Comparison of ENCODE assay signal across 7 cellular contexts in genomic region chr15:88622605-88622975, GRCh38. TPM values are rescaled to one million over a fixed set of nuclear protein-coding genes. Genes with fewer than 3 reads are reported as not detected.
A peak's percentile ranks its signal among the peaks of the same experiment; 100 is the strongest.
DNase-seq lines count a peak whose midpoint lies in the region; ATAC-seq and TF ChIP-seq lines count a peak whose summit lies in the region.

No MANE protein-coding gene starts in this region.

- peak overlapping the region; percentile 91 for H3K27ac Mint-ChIP-seq in WTC11
- peak overlapping the region; percentile 98 to 99 for H3K27ac Mint-ChIP-seq in stimulated activated naive CD8-positive, alpha-beta T cell treated with anti-CD3 and anti-CD28 coated beads, Interleukin-15, amount 100 ng/mL, for 72 hours

- peak overlapping the region; percentile 79 for H3K4me3 Mint-ChIP-seq in WTC11
- H3K4me3 Mint-ChIP-seq in stimulated activated naive CD8-positive, alpha-beta T cell treated with anti-CD3 and anti-CD28 coated beads, Interleukin-15, amount 100 ng/mL, for 72 hours = peak overlapping the region; percentile 90 to 98

- H3K4me1 Mint-ChIP-seq in WTC11 = peaks cover 72% of the 10 kb centered on the region
- H3K4me1 Mint-ChIP-seq in stimulated activated naive CD8-positive, alpha-beta T cell treated with anti-CD3 and anti-CD28 coated beads, Interleukin-15, amount 100 ng/mL, for 72 hours = peaks cover 62% of the 10 kb centered on the region

- H3K4me1 ChIP-seq in iPS-15b (ENCODE audit: control insufficient read depth, insufficient read depth, low read length) = peaks cover 46% of the 10 kb centered on the region

- POLR2A ChIA-PET in WTC11 (lab: Charles Lee) = no interaction called here

- H3K9me3 ChIP-seq in iPS-15b (ENCODE audit: control insufficient read depth, insufficient read depth, low read length) = no peaks in the 10 kb centered on the region

- peaks cover 38% of the 10 kb centered on the region for H3K36me3 ChIP-seq in iPS-15b (ENCODE audit: control insufficient read depth, insufficient read depth, low read length)

- no peaks in the 10 kb centered on the region for H3K27me3 ChIP-seq in iPS-15b (ENCODE audit: control insufficient read depth, insufficient read depth, low read length)

- H3K27me3 Mint-ChIP-seq in WTC11 (ENCODE audit: low read depth) = no peaks in the 10 kb centered on the region
- peaks cover 9% of the 10 kb centered on the region for H3K27me3 Mint-ChIP-seq in stimulated activated naive CD8-positive, alpha-beta T cell treated with anti-CD3 and anti-CD28 coated beads, Interleukin-15, amount 100 ng/mL, for 72 hours

- H3K4me3 ChIP-seq in HFF-Myc (replicated peaks; ENCODE audit: low read depth, low read length) (peak overlapping the region; percentile 92), iPS-15b (ENCODE audit: low read depth, low read length) (peak overlapping the region; percentile 99)

- ATAC-seq in WTC11 = no peak
- ATAC-seq in stimulated activated naive CD8-positive, alpha-beta T cell treated with anti-CD3 and anti-CD28 coated beads, Interleukin-15, amount 100 ng/mL, for 72 hours = no peak

- peak overlapping the region; percentile 98 for H3K9ac ChIP-seq in iPS-15b (ENCODE audit: low read depth, low read length)

- DNase-seq in HFF-Myc (ENCODE audit: extremely low read depth, low read depth) (no peak), WTC11 (ENCODE audit: low spot score) (no peak), retina (no peak), NCI-H2081 treated with DMSO at 0.1 percent for 48 hours (lab: John Stamatoyannopoulos, UW) (no peak)
- DNase-seq in stimulated activated naive CD8-positive, alpha-beta T cell treated with anti-CD3 and anti-CD28 coated beads, Interleukin-15, amount 100 ng/mL, for 72 hours = no peak
- no peak for DNase-seq in activated CD4-positive, alpha-beta T cell treated with anti-CD3 and anti-CD28 coated beads, Interleukin-2, amount 50 U/mL, for 1 hour

- CTCF ChIA-PET in WTC11 (lab: Charles Lee) = interaction anchor here (1.6 kb wide), 1 partner anchor 16 kb away, joined by 7 read pairs; the partner anchor contains the start of gene ISG20

- TF ChIP-seq CTCF in HFF-Myc (IDR thresholded peaks at IDR 0.05; ENCODE audit: low read depth, low read length, missing control alignments) (no peak), WTC11 (IDR thresholded peaks at IDR 0.05) (no peak)

- H3K9me3 Mint-ChIP-seq in WTC11 = no peaks in the 10 kb centered on the region
- H3K9me3 Mint-ChIP-seq in stimulated activated naive CD8-positive, alpha-beta T cell treated with anti-CD3 and anti-CD28 coated beads, Interleukin-15, amount 100 ng/mL, for 72 hours = no peaks in the 10 kb centered on the region

- H3K36me3 Mint-ChIP-seq in WTC11 = peaks cover 46% of the 10 kb centered on the region

TF ChIP-seq in WTC11, 78 proteins besides CTCF, POLR2A, EP300 and RAD21:
- TF ChIP-seq ZBTB21 (CRISPR knock-in tag; IDR thresholded peaks at IDR 0.05; ENCODE audit: borderline replicate concordance) = no peak
TF ChIP-seq in WTC11: peak in this region for 0.

RNA-seq across cellular contexts. Expression of gene AEN, which starts 1.4 kb away (rescaled TPM):
- 118 to 183 TPM (median 125 TPM) in 3 replicates for total RNA-seq in WTC11 (2021)

RNA-seq across cellular contexts. Expression of gene ISG20, which starts 16.2 kb away (rescaled TPM):
- 3.8 to 5.6 TPM (median 4.5 TPM) in 3 replicates for total RNA-seq in WTC11 (2021)
